Comparison of ENCODE assay signal across 20 cellular contexts in genomic region chr5:6362846-6363245, GRCh38.
"Had no signal": no experiment of that assay in that cellular context is flagged by ENCODE, and none has a peak within 500 bp of the region (broad histone marks: within the 10 kb centered on the region; RNA-seq: fewer than 3 reads in every experiment).

No MANE protein-coding gene starts in this region.

- H3K36me3 ChIP-seq: thyroid gland had no signal

- ATAC-seq: gastroesophageal sphincter; left colon; psoas muscle; sciatic nerve; stimulated activated naive B cell treated with anti-CD40 and anti-IgM and Interleukin-4, amounts not matched to agents 10 μg/mL and 1 μg/mL and 100 μg/mL, for 72 hours; stimulated activated naive CD8-positive, alpha-beta T cell treated with anti-CD3 and anti-CD28 coated beads, Interleukin-15, amount 100 ng/mL, for 72 hours had no signal

- H3K9me3 Mint-ChIP-seq: dendritic cell treated with granulocyte-macrophage colony-stimulating factor and Interleukin-4, amounts not matched to agents 40 ng/mL and 50 ng/mL, for 4 days; stimulated activated naive B cell treated with anti-CD40 and anti-IgM and Interleukin-4, amounts not matched to agents 10 μg/mL and 1 μg/mL and 100 μg/mL, for 72 hours; stimulated activated naive CD8-positive, alpha-beta T cell treated with anti-CD3 and anti-CD28 coated beads, Interleukin-15, amount 100 ng/mL, for 72 hours had no signal

- H3K4me3 Mint-ChIP-seq: dendritic cell treated with granulocyte-macrophage colony-stimulating factor and Interleukin-4, amounts not matched to agents 40 ng/mL and 50 ng/mL, for 4 days; naive B cell; nephron; stimulated activated naive B cell treated with anti-CD40 and anti-IgM and Interleukin-4, amounts not matched to agents 10 μg/mL and 1 μg/mL and 100 μg/mL, for 72 hours; stimulated activated naive CD8-positive, alpha-beta T cell treated with anti-CD3 and anti-CD28 coated beads, Interleukin-15, amount 100 ng/mL, for 72 hours had no signal

- H3K4me3 ChIP-seq: esophagus squamous epithelium, gastroesophageal sphincter, psoas muscle, spleen, thyroid gland, upper lobe of left lung had no signal

- H3K4me1 ChIP-seq: esophagus squamous epithelium, gastroesophageal sphincter, thyroid gland, upper lobe of left lung had no signal

- H3K27me3 ChIP-seq: esophagus squamous epithelium, gastroesophageal sphincter, spleen, thyroid gland, upper lobe of left lung had no signal

- H3K27me3 Mint-ChIP-seq: dendritic cell treated with granulocyte-macrophage colony-stimulating factor and Interleukin-4, amounts not matched to agents 40 ng/mL and 50 ng/mL, for 4 days; naive B cell; stimulated activated naive B cell treated with anti-CD40 and anti-IgM and Interleukin-4, amounts not matched to agents 10 μg/mL and 1 μg/mL and 100 μg/mL, for 72 hours; stimulated activated naive CD8-positive, alpha-beta T cell treated with anti-CD3 and anti-CD28 coated beads, Interleukin-15, amount 100 ng/mL, for 72 hours had no signal

- DNase-seq: esophagus squamous epithelium; foreskin fibroblast; glutamatergic neuron; kidney; left colon; mesendoderm; naive B cell; psoas muscle; retina; spleen; stimulated activated CD4-positive, alpha-beta T cell treated with anti-CD3 and anti-CD28 coated beads, Interleukin-2, amount 100 ng/mL, for 24 hours; stimulated activated CD4-positive, alpha-beta T cell treated with anti-CD3 and anti-CD28 coated beads, Interleukin-4, amount 100 ng/mL, for 4 hours; stimulated activated naive B cell treated with anti-CD40 and anti-IgM and Interleukin-4, amounts not matched to agents 10 μg/mL and 1 μg/mL and 100 μg/mL, for 72 hours; stimulated activated naive CD8-positive, alpha-beta T cell treated with anti-CD3 and anti-CD28 coated beads, Interleukin-15, amount 100 ng/mL, for 72 hours; thyroid gland; upper lobe of left lung had no signal

- H3K9me3 ChIP-seq: esophagus squamous epithelium, gastroesophageal sphincter, psoas muscle, thyroid gland, upper lobe of left lung had no signal

- H3K27ac ChIP-seq: esophagus squamous epithelium, gastroesophageal sphincter, psoas muscle, spleen, thyroid gland, upper lobe of left lung had no signal

- H3K27ac Mint-ChIP-seq: dendritic cell treated with granulocyte-macrophage colony-stimulating factor and Interleukin-4, amounts not matched to agents 40 ng/mL and 50 ng/mL, for 4 days; naive B cell; nephron; stimulated activated naive B cell treated with anti-CD40 and anti-IgM and Interleukin-4, amounts not matched to agents 10 μg/mL and 1 μg/mL and 100 μg/mL, for 72 hours had no signal

- H3K4me1 Mint-ChIP-seq: nephron had no signal
